17 cellular contexts compared by ENCODE assay signal in genomic region chr17:77489239-77489897, GRCh38.
DNase-seq lines count a peak whose midpoint lies in the region; ATAC-seq and TF ChIP-seq lines count a peak whose summit lies in the region.
"Had no signal": no experiment of that assay in that cellular context is flagged by ENCODE, and none has a peak within 500 bp of the region (broad histone marks: within the 10 kb centered on the region; RNA-seq: fewer than 3 reads in every experiment).

No MANE protein-coding gene starts in this region.

- H3K9me3 ChIP-seq in spleen, result no peaks in the 10 kb centered on the region

- DNase-seq in CD14-positive monocyte (ENCODE audit: low spot score), result peak; percentile 46
- DNase-seq in left ventricle myocardium superior, result peak; percentile 37
- DNase-seq in spleen, result peak; percentile 72
- DNase-seq in dedifferentiated amniotic fluid mesenchymal stem cell (ENCODE audit: extremely low spot score), result no peak
- no peak for DNase-seq in activated T-helper 2 cell treated with anti-CD3 and anti-CD28 coated beads, Interferon-gamma antibody, Interleukin-2, Interleukin-4, amounts not matched to agents 10 μg/mL and 5 μg/mL and 100 μg/mL, durations not matched to agents 14 hours and 24 hours and 36 hours (ENCODE audit: low spot score)
- DNase-seq: activated CD4-positive, alpha-beta T cell treated with anti-CD3 and anti-CD28 coated beads, Interleukin-2, amount 10 ng/mL, durations not matched to agents 7 days and 5 days; activated T-cell treated with anti-CD3 and anti-CD28 coated beads, Interleukin-2, amount 50 U/mL, for 4 hours; AML-193; effector memory CD8-positive, alpha-beta T cell; NCI-H2081 treated with DMSO at 0.1 percent for 48 hours; NCI-H526; OCI-M1; stimulated activated CD4-positive, alpha-beta T cell treated with anti-CD3 and anti-CD28 coated beads, Interleukin-15, amount 100 ng/mL, for 24 hours; stimulated activated naive CD4-positive, alpha-beta T cell treated with Interleukin-2 at 50 U/mL for 16 hours had no signal

- intact Hi-C loops in CD14-positive monocyte (cut with micrococcal nuclease), result no loop called here
- intact Hi-C loops in left ventricle myocardium superior (cut with micrococcal nuclease), result loop anchor here (10.0 kb wide), 1 partner anchor 55 kb away; no protein-coding TSS in a partner anchor
- intact Hi-C loops in spleen (cut with DNase I; ENCODE audit: low total_unique reads), result no loop called here
- intact Hi-C loops in activated T-helper 2 cell treated with anti-CD3 and anti-CD28 coated beads, Interferon-gamma antibody, Interleukin-2, Interleukin-4, amounts not matched to agents 10 μg/mL and 5 μg/mL and 100 μg/mL, durations not matched to agents 14 hours and 24 hours and 36 hours (cut with micrococcal nuclease), result no loop called here

- H3K4me1 Mint-ChIP-seq in CD14-positive monocyte, result peaks cover 26% of the 10 kb centered on the region
- H3K4me1 Mint-ChIP-seq in IgD-negative memory B cell, result peaks cover 9 to 19% (median 12%) of the 10 kb centered on the region in 3 donors
- H3K4me1 Mint-ChIP-seq in activated T-helper 2 cell treated with anti-CD3 and anti-CD28 coated beads, Interferon-gamma antibody, Interleukin-2, Interleukin-4, amounts not matched to agents 10 μg/mL and 5 μg/mL and 100 μg/mL, durations not matched to agents 14 hours and 24 hours and 36 hours (ENCODE audit: low read depth), result peaks cover 8% of the 10 kb centered on the region

- H3K36me3 ChIP-seq in spleen, result peaks cover 3 to 93% (median 73%) of the 10 kb centered on the region in 6 donors

- no peak for ATAC-seq in left ventricle myocardium superior
- ATAC-seq in GM18505 (IDR thresholded peaks at IDR 0.05; ENCODE audit: unreplicated experiment), result no peak
- ATAC-seq: activated T-cell treated with anti-CD3 and anti-CD28 coated beads, Interleukin-2, amount 50 U/mL, for 4 hours; effector memory CD8-positive, alpha-beta T cell; SK-N-SH treated with all-trans-retinoic acid at 6 μM for 48 hours had no signal

- WGBS in spleen, 5 donors, result 81 to 94% (median 87%) methylated on average over 8 to 19 of the region's 19 CpGs

- TF ChIP-seq CTCF in CD14-positive monocyte (IDR thresholded peaks at IDR 0.05), result no peak
- TF ChIP-seq CTCF in spleen (IDR thresholded peaks at IDR 0.05 in 8 of 11, conservative IDR thresholded peaks at IDR 0.05 in 3 of 11), result no peak

- H3K27me3 Mint-ChIP-seq in CD14-positive monocyte (ENCODE audit: low read depth in 3 of 3), result no peaks in the 10 kb centered on the region
- H3K27me3 Mint-ChIP-seq in IgD-negative memory B cell, result no peaks in the 10 kb centered on the region
- no peaks in the 10 kb centered on the region for H3K27me3 Mint-ChIP-seq in activated T-helper 2 cell treated with anti-CD3 and anti-CD28 coated beads, Interferon-gamma antibody, Interleukin-2, Interleukin-4, amounts not matched to agents 10 μg/mL and 5 μg/mL and 100 μg/mL, durations not matched to agents 14 hours and 24 hours and 36 hours (ENCODE audit: low read depth)
- H3K27me3 Mint-ChIP-seq: activated CD4-positive, alpha-beta T cell treated with anti-CD3 and anti-CD28 coated beads, Interleukin-2, amount 10 ng/mL, durations not matched to agents 7 days and 5 days; effector memory CD8-positive, alpha-beta T cell had no signal

- no peak overlapping the region for H3K4me3 ChIP-seq in spleen

- H3K4me1 ChIP-seq in spleen, result peaks cover 8 to 78% (median 37%) of the 10 kb centered on the region in 6 donors

- no peak overlapping the region for H3K27ac Mint-ChIP-seq in CD14-positive monocyte
- peak overlapping the region; percentile 31 to 64 (median 35) for H3K27ac Mint-ChIP-seq in IgD-negative memory B cell
- no peak overlapping the region for H3K27ac Mint-ChIP-seq in activated T-helper 2 cell treated with anti-CD3 and anti-CD28 coated beads, Interferon-gamma antibody, Interleukin-2, Interleukin-4, amounts not matched to agents 10 μg/mL and 5 μg/mL and 100 μg/mL, durations not matched to agents 14 hours and 24 hours and 36 hours
- H3K27ac Mint-ChIP-seq: activated CD4-positive, alpha-beta T cell treated with anti-CD3 and anti-CD28 coated beads, Interleukin-2, amount 10 ng/mL, durations not matched to agents 7 days and 5 days had no signal

- H3K36me3 Mint-ChIP-seq in CD14-positive monocyte, result peaks cover 53 to 85% of the 10 kb centered on the region in 2 donors
- no peaks in the 10 kb centered on the region for H3K36me3 Mint-ChIP-seq in IgD-negative memory B cell
- peaks cover 43% of the 10 kb centered on the region for H3K36me3 Mint-ChIP-seq in activated T-helper 2 cell treated with anti-CD3 and anti-CD28 coated beads, Interferon-gamma antibody, Interleukin-2, Interleukin-4, amounts not matched to agents 10 μg/mL and 5 μg/mL and 100 μg/mL, durations not matched to agents 14 hours and 24 hours and 36 hours (ENCODE audit: low read depth)

- no peaks in the 10 kb centered on the region for H3K27me3 ChIP-seq in spleen (replicated peaks in 1 of 7)

- TF ChIP-seq POLR2A in spleen (IDR thresholded peaks at IDR 0.05) (no peak), GM18505 (IDR thresholded peaks at IDR 0.05; ENCODE audit: borderline replicate concordance, extremely low read depth, insufficient read depth, insufficient read length) (no peak)

- H3K27ac ChIP-seq in spleen, result peak overlapping the region in 4 of 8 donors; percentile 16 to 79 (median 26)

- H3K4me3 Mint-ChIP-seq in CD14-positive monocyte (no peak overlapping the region), IgD-negative memory B cell (no peak overlapping the region)
- H3K4me3 Mint-ChIP-seq in activated T-helper 2 cell treated with anti-CD3 and anti-CD28 coated beads, Interferon-gamma antibody, Interleukin-2, Interleukin-4, amounts not matched to agents 10 μg/mL and 5 μg/mL and 100 μg/mL, durations not matched to agents 14 hours and 24 hours and 36 hours (ENCODE audit: low read depth), result no peak overlapping the region
- H3K4me3 Mint-ChIP-seq: activated CD4-positive, alpha-beta T cell treated with anti-CD3 and anti-CD28 coated beads, Interleukin-2, amount 10 ng/mL, durations not matched to agents 7 days and 5 days; activated T-cell treated with anti-CD3 and anti-CD28 coated beads, Interleukin-2, amount 50 U/mL, for 4 hours; effector memory CD8-positive, alpha-beta T cell had no signal

- H3K9me3 Mint-ChIP-seq in CD14-positive monocyte (peaks cover 0 to 3% (median 0%) of the 10 kb centered on the region in 7 donors), IgD-negative memory B cell (no peaks in the 10 kb centered on the region)
- no peaks in the 10 kb centered on the region for H3K9me3 Mint-ChIP-seq in activated T-helper 2 cell treated with anti-CD3 and anti-CD28 coated beads, Interferon-gamma antibody, Interleukin-2, Interleukin-4, amounts not matched to agents 10 μg/mL and 5 μg/mL and 100 μg/mL, durations not matched to agents 14 hours and 24 hours and 36 hours
- H3K9me3 Mint-ChIP-seq: activated CD4-positive, alpha-beta T cell treated with anti-CD3 and anti-CD28 coated beads, Interleukin-2, amount 10 ng/mL, durations not matched to agents 7 days and 5 days; activated T-cell treated with anti-CD3 and anti-CD28 coated beads, Interleukin-2, amount 50 U/mL, for 4 hours; effector memory CD8-positive, alpha-beta T cell had no signal

Comparison
In these comparisons a context has a peak if more than half of its experiments do, and no peak if none do; other contexts are left out.
1. DNase-seq: peak in CD14-positive monocyte (single experiment), left ventricle myocardium superior (single experiment) and spleen (single experiment); none in dedifferentiated amniotic fluid mesenchymal stem cell (single experiment) and activated T-helper 2 cell treated with anti-CD3 and anti-CD28 coated beads, Interferon-gamma antibody, Interleukin-2, Interleukin-4, amounts not matched to agents 10 μg/mL and 5 μg/mL and 100 μg/mL, durations not matched to agents 14 hours and 24 hours and 36 hours (single experiment).
2. H3K27ac Mint-ChIP-seq: peak in IgD-negative memory B cell (3 of 3); none in CD14-positive monocyte (0 of 7) and activated T-helper 2 cell treated with anti-CD3 and anti-CD28 coated beads, Interferon-gamma antibody, Interleukin-2, Interleukin-4, amounts not matched to agents 10 μg/mL and 5 μg/mL and 100 μg/mL, durations not matched to agents 14 hours and 24 hours and 36 hours (single experiment).